Comparison of ENCODE assay signal across 8 cellular contexts in genomic region chr19:34999498-35000337, GRCh38. TPM values are rescaled to one million over a fixed set of nuclear protein-coding genes. Genes with fewer than 3 reads are reported as not detected.
DNase-seq lines count a peak whose midpoint lies in the region; ATAC-seq and TF ChIP-seq lines count a peak whose summit lies in the region.

Gene GRAMD1A (plus strand): TSS chr19:35000323. CDS start chr19:35000479, 156 bp downstream.

- H3K36me3 Mint-ChIP-seq in activated CD8-positive, alpha-beta T cell treated with anti-CD3 and anti-CD28 coated beads for 36 hours (ENCODE audit: low read depth), result peaks cover 33% of the 10 kb centered on the region

- intact Hi-C loops in activated CD8-positive, alpha-beta T cell treated with anti-CD3 and anti-CD28 coated beads for 36 hours (cut with micrococcal nuclease), result no loop called here

- H3K27ac Mint-ChIP-seq in activated CD8-positive, alpha-beta T cell treated with anti-CD3 and anti-CD28 coated beads for 36 hours, result peak within 1 kb of the TSS; percentile 97

- peak; percentile 68 for ATAC-seq in GM18511 (IDR thresholded peaks at IDR 0.05; ENCODE audit: unreplicated experiment)
- ATAC-seq in HG03342 (IDR thresholded peaks at IDR 0.05; ENCODE audit: unreplicated experiment), result peak; percentile 47
- peak; percentile 54 for ATAC-seq in activated CD8-positive, alpha-beta T cell treated with anti-CD3 and anti-CD28 coated beads for 36 hours

- peak within 1 kb of the TSS; percentile 99 for H3K4me3 Mint-ChIP-seq in activated CD8-positive, alpha-beta T cell treated with anti-CD3 and anti-CD28 coated beads for 36 hours

- POLR2A ChIA-PET in activated CD8-positive, alpha-beta T cell treated with anti-CD3 and anti-CD28 coated beads for 36 hours (lab: Charles Lee), result interaction anchor here (1.0 to 2.9 kb wide), 8 partner anchors 7 to 36 kb away, joined by 3 to 16 read pairs (median 3); no protein-coding TSS in a partner anchor

- CTCF ChIA-PET in activated CD8-positive, alpha-beta T cell treated with anti-CD3 and anti-CD28 coated beads for 36 hours (lab: Charles Lee), result interaction anchor here (3.5 to 5.1 kb wide), 2 partner anchors 13 to 27 kb away, joined by 18 to 31 read pairs; no protein-coding TSS in a partner anchor

- peak; percentile 99 for DNase-seq in 8988T
- peak; percentile 88 for DNase-seq in NCI-H748 treated with DMSO at 0.1 percent for 48 hours (lab: John Stamatoyannopoulos, UW)
- DNase-seq in activated CD8-positive, alpha-beta T cell treated with anti-CD3 and anti-CD28 coated beads for 36 hours, result peak; percentile 77
- peak; percentile 48 for DNase-seq in effector CD8-positive, alpha-beta T cell (lab: John Stamatoyannopoulos, UW)
- DNase-seq in medulla oblongata (ENCODE audit: extremely low spot score), result peak; percentile 94
- peak; percentile 47 to 76 (median 63) for DNase-seq in stimulated activated CD4-positive, alpha-beta T cell treated with anti-CD3 and anti-CD28 coated beads, TNF-alpha, amount 100 ng/mL, for 48 hours (ENCODE audit: low read depth in 3 of 3)

- peaks cover 56% of the 10 kb centered on the region for H3K4me1 Mint-ChIP-seq in activated CD8-positive, alpha-beta T cell treated with anti-CD3 and anti-CD28 coated beads for 36 hours (ENCODE audit: low read depth)

- TF ChIP-seq CTCF in activated CD8-positive, alpha-beta T cell treated with anti-CD3 and anti-CD28 coated beads for 36 hours (IDR thresholded peaks at IDR 0.05), result no peak

- no peaks in the 10 kb centered on the region for H3K27me3 Mint-ChIP-seq in activated CD8-positive, alpha-beta T cell treated with anti-CD3 and anti-CD28 coated beads for 36 hours

- H3K9me3 Mint-ChIP-seq in activated CD8-positive, alpha-beta T cell treated with anti-CD3 and anti-CD28 coated beads for 36 hours, result no peaks in the 10 kb centered on the region

RNA-seq across cellular contexts. Expression of gene GRAMD1A, which starts in this region (rescaled TPM):
- 100 to 1,000 TPM; 128 to 134 TPM for total RNA-seq in activated CD8-positive, alpha-beta T cell treated with anti-CD3 and anti-CD28 coated beads for 36 hours

Comparison
In these comparisons a context has a peak if more than half of its experiments do, and no peak if none do; other contexts are left out.
1. Peak in every context shown above with its lines: DNase-seq and ATAC-seq.
2. DNase-seq: peak in every context shown above with its lines; median percentile 99 in 8988T; 94 in medulla oblongata; 88 in NCI-H748 treated with DMSO at 0.1 percent for 48 hours; 77 in activated CD8-positive, alpha-beta T cell treated with anti-CD3 and anti-CD28 coated beads for 36 hours; 63 in stimulated activated CD4-positive, alpha-beta T cell treated with anti-CD3 and anti-CD28 coated beads, TNF-alpha, amount 100 ng/mL, for 48 hours; 48 in effector CD8-positive, alpha-beta T cell.